Comparison of ENCODE assay signal across 1 cellular context in genomic region chr15:90860942-90861675, GRCh38.
A peak's percentile ranks its signal among the peaks of the same experiment; 100 is the strongest.
TF ChIP-seq lines count a peak whose summit lies in the region.

No MANE protein-coding gene starts in this region.

TF ChIP-seq in HepG2, 621 proteins besides CTCF, POLR2A, EP300 and RAD21 (continued from another document and continues in another):
- TF ChIP-seq PRDM4 (CRISPR knock-in tag; IDR thresholded peaks at IDR 0.05; ENCODE audit: borderline replicate concordance) (no peak), ZNF124 (CRISPR knock-in tag; IDR thresholded peaks at IDR 0.05) (no peak; the same call in 1 of the 2 replicates), GATA4 (IDR thresholded peaks at IDR 0.05; ENCODE audit: borderline replicate concordance, low read depth) (no peak), ZFP62 (CRISPR knock-in tag; IDR thresholded peaks at IDR 0.05) (no peak), ZNF121 (CRISPR knock-in tag; IDR thresholded peaks at IDR 0.05) (no peak; the same call in 1 of the 2 replicates), ZSCAN22 (CRISPR knock-in tag; IDR thresholded peaks at IDR 0.05) (no peak), PAXIP1 (CRISPR knock-in tag; conservative IDR thresholded peaks at IDR 0.05) (peak; percentile 49), HOXA9 (CRISPR knock-in tag; IDR thresholded peaks at IDR 0.05; ENCODE audit: borderline replicate concordance) (0 out of 2 replicates have a peak, but pooled peaks have one; percentile 40), PAF1 (CRISPR knock-in tag; IDR thresholded peaks at IDR 0.05) (no peak), ONECUT2 (CRISPR knock-in tag; IDR thresholded peaks at IDR 0.05) (no peak; the same call in 1 of the 2 replicates), ZNF776 (CRISPR knock-in tag; IDR thresholded peaks at IDR 0.05) (no peak), FOXA3 (CRISPR knock-in tag; IDR thresholded peaks at IDR 0.05) (peak; percentile 96), DBP (CRISPR knock-in tag; IDR thresholded peaks at IDR 0.05; ENCODE audit: not compliant biosample characterization) (no peak), SCMH1 (CRISPR knock-in tag; IDR thresholded peaks at IDR 0.05; ENCODE audit: borderline replicate concordance) (no peak), FOXO1 (CRISPR knock-in tag; IDR thresholded peaks at IDR 0.05) (peak; percentile 77), HINFP (CRISPR knock-in tag; IDR thresholded peaks at IDR 0.05; ENCODE audit: low read depth) (no peak), GMEB2 (CRISPR knock-in tag; IDR thresholded peaks at IDR 0.05; ENCODE audit: low read depth) (no peak), ZNF276 (CRISPR knock-in tag; IDR thresholded peaks at IDR 0.05; ENCODE audit: low read depth) (no peak), MLXIP (CRISPR knock-in tag; IDR thresholded peaks at IDR 0.05; ENCODE audit: borderline replicate concordance) (no peak), ISL2 (CRISPR knock-in tag; IDR thresholded peaks at IDR 0.05) (peak; percentile 79), MAFF (IDR thresholded peaks at IDR 0.05; ENCODE audit: low read depth, low read length) (no peak), CSRNP1 (CRISPR knock-in tag; IDR thresholded peaks at IDR 0.05) (no peak), ZFP91 (CRISPR knock-in tag; IDR thresholded peaks at IDR 0.05; ENCODE audit: borderline replicate concordance) (no peak), RARG (CRISPR knock-in tag; IDR thresholded peaks at IDR 0.05; ENCODE audit: low read depth) (no peak), RORA (CRISPR knock-in tag; IDR thresholded peaks at IDR 0.05) (no peak), HNF4G (IDR thresholded peaks at IDR 0.05; ENCODE audit: borderline replicate concordance, low read depth, low read length) (peak; percentile 30; the same call in 1 of the 2 replicates), HNF4G (CRISPR knock-in tag; IDR thresholded peaks at IDR 0.05; ENCODE audit: borderline replicate concordance, low read depth) (no peak), ARNTL (CRISPR knock-in tag; IDR thresholded peaks at IDR 0.05) (no peak), SMYD3 (CRISPR knock-in tag; IDR thresholded peaks at IDR 0.05) (no peak; the same call in 1 of the 2 replicates), CEBPB (IDR thresholded peaks at IDR 0.05; ENCODE audit: borderline replicate concordance, low read depth, low read length) (peak; percentile 98), ZBTB44 (CRISPR knock-in tag; IDR thresholded peaks at IDR 0.05) (no peak), MAX (IDR thresholded peaks at IDR 0.05) (0 out of 2 replicates have a peak, but pooled peaks have one; percentile 13), U2AF2 (IDR thresholded peaks at IDR 0.05; ENCODE audit: low read depth, low read length) (no peak), ZNF704 (CRISPR knock-in tag; IDR thresholded peaks at IDR 0.05; ENCODE audit: borderline replicate concordance) (no peak), NONO (IDR thresholded peaks at IDR 0.05) (no peak), NONO (CRISPR knock-in tag; conservative IDR thresholded peaks at IDR 0.05) (peak; percentile 60), PCBP2 (optimal IDR thresholded peaks at IDR 0.05; ENCODE audit: low read depth, low read length, poor library complexity, severe bottlenecking) (no peak)
